Comparison of ENCODE assay signal across 21 cellular contexts in the genomic region with DNA sequence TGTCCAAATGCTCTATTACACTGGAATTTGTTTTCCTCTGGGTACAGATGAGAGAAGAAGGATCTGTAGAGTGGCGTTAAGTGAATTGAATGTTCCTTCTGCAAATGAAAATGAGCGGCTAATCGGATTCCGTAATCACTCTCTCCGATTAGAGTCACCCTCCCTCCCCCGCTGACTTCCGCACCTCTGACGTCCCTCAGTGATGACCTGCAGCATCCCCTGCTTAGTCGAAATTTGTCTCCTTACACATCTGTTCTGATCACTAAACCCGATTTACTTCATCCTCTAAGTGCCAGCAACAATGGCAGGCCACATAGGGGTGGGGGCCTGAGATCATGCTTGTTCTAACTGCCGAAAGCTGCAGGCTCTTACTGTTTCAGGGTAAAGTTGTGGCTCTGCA.
"Had no signal": no experiment of that assay in that cellular context is flagged by ENCODE, and none has a peak within 500 bp of the region (broad histone marks: within the 10 kb centered on the region; RNA-seq: fewer than 3 reads in every experiment).

No MANE protein-coding gene starts in this region.

- FAIRE-seq: islet of Langerhans had no signal

- H3K4me1 ChIP-seq: heart left ventricle, psoas muscle, sigmoid colon, testis had no signal

- H3K4me3 ChIP-seq: coronary artery, heart left ventricle, psoas muscle, sigmoid colon, skin epidermis, testis, transverse colon had no signal

- H3K27ac ChIP-seq: coronary artery, heart left ventricle, neutrophil, psoas muscle, sigmoid colon, skin epidermis, testis, transverse colon had no signal

- H3K9me3 ChIP-seq: heart left ventricle, neutrophil, psoas muscle, sigmoid colon, testis, transverse colon had no signal

- DNase-seq: effector CD4-positive, alpha-beta T cell; endodermal cell; foreskin melanocyte; heart left ventricle; hippocampal formation; kidney glomerular epithelial cell; mesendoderm; naive B cell; psoas muscle; retina; sigmoid colon; stimulated activated CD4-positive, alpha-beta T cell treated with anti-CD3 and anti-CD28 coated beads, Interleukin-2, amount 100 ng/mL, for 24 hours; stimulated activated CD4-positive, alpha-beta T cell treated with anti-CD3 and anti-CD28 coated beads, Interleukin-4, amount 100 ng/mL, for 4 hours; stimulated activated naive B cell treated with anti-CD40 and anti-IgM and Interleukin-4, amounts not matched to agents 10 μg/mL and 1 μg/mL and 100 μg/mL, for 72 hours; stimulated activated naive CD8-positive, alpha-beta T cell treated with anti-CD3 and anti-CD28 coated beads, Interleukin-15, amount 100 ng/mL, for 72 hours; testis; transverse colon had no signal

- H3K36me3 ChIP-seq: heart left ventricle, neutrophil, sigmoid colon, transverse colon had no signal

- H3K27me3 ChIP-seq: neutrophil, sigmoid colon, testis, transverse colon had no signal

- ATAC-seq: heart left ventricle; psoas muscle; stimulated activated naive B cell treated with anti-CD40 and anti-IgM and Interleukin-4, amounts not matched to agents 10 μg/mL and 1 μg/mL and 100 μg/mL, for 72 hours; stimulated activated naive CD8-positive, alpha-beta T cell treated with anti-CD3 and anti-CD28 coated beads, Interleukin-15, amount 100 ng/mL, for 72 hours had no signal
